In genomic region chr10:69451784-69452251, GRCh38 we compare ENCODE assay signal across 8 cellular contexts. TPM values are rescaled to one million over a fixed set of nuclear protein-coding genes. Genes with fewer than 3 reads are reported as not detected.
A peak's percentile ranks its signal among the peaks of the same experiment; 100 is the strongest.
DNase-seq lines count a peak whose midpoint lies in the region; ATAC-seq and TF ChIP-seq lines count a peak whose summit lies in the region.

No MANE protein-coding gene starts in this region.

- no peak for ATAC-seq in GM18505 (IDR thresholded peaks at IDR 0.05; ENCODE audit: unreplicated experiment)
- ATAC-seq in HG02571 (IDR thresholded peaks at IDR 0.05; ENCODE audit: unreplicated experiment), result no peak

- peak overlapping the region; percentile 87; the same call in 1 of the 2 replicates for H2AFZ ChIP-seq in OCI-LY7 (ENCODE audit: low read length)

- H3K27me3 Mint-ChIP-seq in T-helper 1 cell treated with Interleukin-12 subunit alpha and Interleukin-12 subunit beta and Interleukin-4 antibody, amounts not matched to agents 30 μg/mL and 1 μg/mL, for 36 hours (ENCODE audit: low read depth), result peaks cover 16% of the 10 kb centered on the region

- H3K36me3 ChIP-seq in OCI-LY7 (ENCODE audit: insufficient read depth, low read length) (no peaks in the 10 kb centered on the region), ectodermal cell (ENCODE audit: control insufficient read depth, insufficient read depth, low read length) (no peaks in the 10 kb centered on the region), muscle layer of duodenum (ENCODE audit: control insufficient read depth in 1 of 2, insufficient read depth in 2 of 2, low read length in 2 of 2) (no peaks in the 10 kb centered on the region)

- no peak overlapping the region for H3K27ac Mint-ChIP-seq in T-helper 1 cell treated with Interleukin-12 subunit alpha and Interleukin-12 subunit beta and Interleukin-4 antibody, amounts not matched to agents 30 μg/mL and 1 μg/mL, for 36 hours

- H3K9me2 ChIP-seq in OCI-LY7 (ENCODE audit: insufficient read depth, low read length), result no peaks in the 10 kb centered on the region

- H3K4me1 Mint-ChIP-seq in T-helper 1 cell treated with Interleukin-12 subunit alpha and Interleukin-12 subunit beta and Interleukin-4 antibody, amounts not matched to agents 30 μg/mL and 1 μg/mL, for 36 hours (ENCODE audit: low read depth), result peaks cover 18% of the 10 kb centered on the region

- no peak for DNase-seq in T-helper 1 cell
- DNase-seq in OCI-LY7 (ENCODE audit: low spot score), result no peak
- DNase-seq in GM20000 (ENCODE audit: low spot score), result no peak

- H4K20me1 ChIP-seq in OCI-LY7 (ENCODE audit: insufficient read depth, low read length), result no peaks in the 10 kb centered on the region

- TF ChIP-seq CTCF in OCI-LY7 (conservative IDR thresholded peaks at IDR 0.05; ENCODE audit: low read length) (no peak), GM20000 (IDR thresholded peaks at IDR 0.05; ENCODE audit: extremely low read depth, missing control alignments) (no peak)

- no TSS peak for BruUV-seq in OCI-LY7 (replicated peaks; lab: Mats Ljungman, UMichigan)

- POLR2A ChIA-PET in OCI-LY7 (lab: Charles Lee), result no interaction called here

- H3K4me1 ChIP-seq in OCI-LY7 (ENCODE audit: insufficient read depth, low read length, poor library complexity, severe bottlenecking) (peaks cover 10% of the 10 kb centered on the region), ectodermal cell (ENCODE audit: control insufficient read depth, insufficient read depth, low read length) (no peaks in the 10 kb centered on the region), muscle layer of duodenum (ENCODE audit: control insufficient read depth in 1 of 2, insufficient read depth in 2 of 2, low read length in 2 of 2) (peaks cover 0 to 41% of the 10 kb centered on the region in 2 donors)

- WGBS in ectodermal cell, 2 experiments, result 3 to 4% methylated on average over 38 of the region's 38 CpGs

- peak overlapping the region; percentile 70 for H3K4me3 ChIP-seq in OCI-LY7 (ENCODE audit: low read depth, low read length, poor library complexity, severe bottlenecking)
- peak overlapping the region; percentile 74 for H3K4me3 ChIP-seq in ectodermal cell (ENCODE audit: insufficient read depth, low read depth, low read length)
- peak overlapping the region; percentile 72 to 86 for H3K4me3 ChIP-seq in muscle layer of duodenum (ENCODE audit: low read depth in 1 of 2, low read length in 2 of 2)

- H3K36me3 Mint-ChIP-seq in T-helper 1 cell treated with Interleukin-12 subunit alpha and Interleukin-12 subunit beta and Interleukin-4 antibody, amounts not matched to agents 30 μg/mL and 1 μg/mL, for 36 hours (ENCODE audit: low read depth), result no peaks in the 10 kb centered on the region

- peak overlapping the region; percentile 89 for H3K4me3 Mint-ChIP-seq in T-helper 1 cell treated with Interleukin-12 subunit alpha and Interleukin-12 subunit beta and Interleukin-4 antibody, amounts not matched to agents 30 μg/mL and 1 μg/mL, for 36 hours

- H3K79me2 ChIP-seq in OCI-LY7 (ENCODE audit: insufficient read depth, low read depth, low read length), result no peaks in the 10 kb centered on the region

- H3K27ac ChIP-seq in OCI-LY7 (ENCODE audit: low read depth, low read length, poor library complexity, severe bottlenecking), result no peak overlapping the region
- no peak overlapping the region for H3K27ac ChIP-seq in ectodermal cell (ENCODE audit: insufficient read depth, low read depth, low read length, poor library complexity, severe bottlenecking)
- peak overlapping the region; percentile 39 for H3K27ac ChIP-seq in muscle layer of duodenum (ENCODE audit: low read length)

- peaks cover 21% of the 10 kb centered on the region for H3K27me3 ChIP-seq in ectodermal cell (ENCODE audit: control insufficient read depth, insufficient read depth, low read length, poor library complexity, severe bottlenecking)
- no peaks in the 10 kb centered on the region for H3K27me3 ChIP-seq in muscle layer of duodenum (ENCODE audit: low read depth, low read length)

- H3K9me3 ChIP-seq in OCI-LY7 (ENCODE audit: low read length) (no peaks in the 10 kb centered on the region), ectodermal cell (ENCODE audit: control insufficient read depth, low read length) (no peaks in the 10 kb centered on the region), muscle layer of duodenum (ENCODE audit: control insufficient read depth in 1 of 2, low read length in 2 of 2) (no peaks in the 10 kb centered on the region)

- H3K9me3 Mint-ChIP-seq in T-helper 1 cell treated with Interleukin-12 subunit alpha and Interleukin-12 subunit beta and Interleukin-4 antibody, amounts not matched to agents 30 μg/mL and 1 μg/mL, for 36 hours, result no peaks in the 10 kb centered on the region

- TF ChIP-seq POLR2A in GM18505 (IDR thresholded peaks at IDR 0.05; ENCODE audit: borderline replicate concordance, extremely low read depth, insufficient read depth, insufficient read length), result no peak

- CTCF ChIA-PET in OCI-LY7 (lab: Charles Lee; ENCODE audit: unreplicated experiment), result interaction anchor here (0.6 kb wide), 1 partner anchor 44 kb away, joined by 3 read pairs; no protein-coding TSS in a partner anchor

- intact Hi-C loops in OCI-LY7 (cut with micrococcal nuclease; ENCODE audit: unreplicated experiment), result no loop called here

- peak overlapping the region; percentile 83 for H3K4me2 ChIP-seq in OCI-LY7 (ENCODE audit: low read length)

RNA-seq across cellular contexts. Expression of gene TSPAN15, which starts 0.6 kb away (rescaled TPM):
- 1.9 and 2.4 TPM in 2 replicates for total RNA-seq in OCI-LY7 (2014; rRNA removed; shearing (Covaris generic))
- total RNA-seq in OCI-LY7 (2022), result 3.1 and 4.0 TPM in 2 replicates
- polyA plus RNA-seq in ectodermal cell (2013, experiment 1 of 4), result 12.1 TPM
- 11.5 TPM for polyA plus RNA-seq in ectodermal cell (2013, experiment 2 of 4)
- 9.1 TPM for polyA plus RNA-seq in ectodermal cell (2013, experiment 3 of 4)
- polyA plus RNA-seq in ectodermal cell (2013, experiment 4 of 4), result 10.5 TPM

RNA-seq across cellular contexts. Expression of gene TACR2, which starts 35.1 kb away (rescaled TPM):
- total RNA-seq in OCI-LY7 (2014; rRNA removed; shearing (Covaris generic)), result not detected in 2 replicates
- total RNA-seq in OCI-LY7 (2022), result not detected in 2 replicates
- not detected for polyA plus RNA-seq in ectodermal cell (2013, experiment 1 of 4)
- not detected for polyA plus RNA-seq in ectodermal cell (2013, experiment 2 of 4)
- polyA plus RNA-seq in ectodermal cell (2013, experiment 3 of 4), result not detected
- polyA plus RNA-seq in ectodermal cell (2013, experiment 4 of 4), result not detected
